In the genomic region with DNA sequence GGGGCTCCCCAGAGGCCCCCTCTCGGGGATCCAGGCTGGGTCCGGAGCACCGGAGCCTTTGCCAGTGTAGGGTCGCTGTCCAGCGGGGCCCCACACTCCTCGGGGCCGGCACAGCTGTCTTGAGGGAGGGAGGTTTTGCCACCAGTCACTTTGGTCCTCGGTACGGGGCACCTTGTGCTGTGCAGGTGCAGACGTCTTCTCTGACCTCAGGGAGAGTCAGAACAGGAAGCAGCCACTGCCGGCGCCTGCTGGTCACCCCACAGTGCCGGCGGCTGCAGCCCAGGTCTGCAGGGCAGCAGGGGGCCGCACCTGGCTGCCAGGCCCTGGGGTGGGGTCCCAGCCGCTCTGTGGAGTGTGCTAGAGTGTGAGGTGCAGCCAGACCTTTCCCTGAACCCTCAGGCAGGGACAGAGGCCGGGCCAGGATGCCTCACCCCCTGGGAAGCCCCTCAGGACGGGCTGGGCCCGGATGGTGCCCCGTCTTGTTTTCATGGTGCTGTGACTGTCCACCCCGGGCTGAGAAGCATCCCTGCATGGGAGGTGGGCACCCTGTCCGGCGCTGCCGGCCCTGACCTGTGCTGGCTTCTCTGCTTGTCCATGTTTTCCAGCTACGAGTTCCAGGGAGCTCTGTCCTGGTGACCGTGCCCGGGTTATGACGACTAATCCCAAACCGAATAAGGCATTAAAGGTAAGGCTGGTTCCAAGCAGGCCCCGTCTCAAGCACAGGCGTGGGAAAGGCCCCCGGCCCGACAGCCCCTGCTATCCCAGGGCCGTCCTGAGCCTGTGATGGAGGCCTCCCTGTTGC, we compare ENCODE assay signal across 11 cellular contexts. TPM values are rescaled to one million over a fixed set of nuclear protein-coding genes. Genes with fewer than 3 reads are reported as not detected.
DNase-seq lines count a peak whose midpoint lies in the region; ATAC-seq, FAIRE-seq and TF ChIP-seq lines count a peak whose summit lies in the region.
"Had no signal": no experiment of that assay in that cellular context is flagged by ENCODE, and none has a peak within 500 bp of the region (broad histone marks: within the 10 kb centered on the region; RNA-seq: fewer than 3 reads in every experiment).

No MANE protein-coding gene starts in this region.

- no peak for DNase-seq in HTR-8/SVneo (ENCODE audit: insufficient read length, low spot score)
- no peak for DNase-seq in colonic mucosa
- DNase-seq in testis, result no peak
- DNase-seq in NCI-H1694 (lab: John Stamatoyannopoulos, UW), result no peak
- no peak for DNase-seq in effector CD8-positive, alpha-beta T cell (lab: John Stamatoyannopoulos, UW)
- no peak for DNase-seq in NCI-H524 (lab: John Stamatoyannopoulos, UW)
- DNase-seq: DMS 273 treated with DMSO at 0.1 percent for 48 hours; stimulated activated CD4-positive, alpha-beta T cell treated with anti-CD3 and anti-CD28 coated beads, Interleukin-4, amount 100 ng/mL, for 4 hours had no signal

- peak overlapping the region in 1 of 2 donors; percentile 43 for H3K9ac ChIP-seq in colonic mucosa (ENCODE audit: low read depth in 2 of 2, low read length in 2 of 2)

- H3K36me3 ChIP-seq in colonic mucosa, result peaks cover 18% of the 10 kb centered on the region
- H3K36me3 ChIP-seq in mesodermal cell (ENCODE audit: control insufficient read depth, insufficient read depth, low read length), result peaks cover 43% of the 10 kb centered on the region
- H3K36me3 ChIP-seq in testis (ENCODE audit: low read depth, missing control alignments), result no peaks in the 10 kb centered on the region

- H3K9me3 ChIP-seq in colonic mucosa (no peaks in the 10 kb centered on the region), mesodermal cell (ENCODE audit: control insufficient read depth, low read length) (no peaks in the 10 kb centered on the region), testis (no peaks in the 10 kb centered on the region)

- H3K4me3 ChIP-seq in colonic mucosa (no peak overlapping the region), mesodermal cell (ENCODE audit: extremely low read depth, insufficient read depth, low read length, poor library complexity, severe bottlenecking) (no peak overlapping the region), testis (no peak overlapping the region)

- TF ChIP-seq CTCF in colonic mucosa (IDR thresholded peaks at IDR 0.05) (no peak), testis (IDR thresholded peaks at IDR 0.05) (no peak)

- FAIRE-seq in HTR-8/SVneo (lab: Jason Lieb, UNC), result peak; percentile 31

- no peak for ATAC-seq in HG02623 (IDR thresholded peaks at IDR 0.05; ENCODE audit: unreplicated experiment)
- ATAC-seq: T-cell had no signal

- 94 to 96% methylated on average over 26 to 32 of the region's 34 CpGs for WGBS in mesodermal cell (ENCODE audit: insufficient coverage in 2 of 2), 2 experiments
- WGBS in testis, 2 donors, result 78 to 90% methylated on average over 11 to 27 of the region's 34 CpGs

- H3K27ac ChIP-seq in colonic mucosa (peak overlapping the region; percentile 30), mesodermal cell (ENCODE audit: low read depth, low read length, severe bottlenecking) (peak overlapping the region; percentile 100), testis (peak overlapping the region; percentile 92 to 94)

- TF ChIP-seq POLR2A in testis (IDR thresholded peaks at IDR 0.05), result no peak

- H3K27me3 ChIP-seq in colonic mucosa, result no peaks in the 10 kb centered on the region
- H3K27me3 ChIP-seq in testis, result no peaks in the 10 kb centered on the region

- intact Hi-C loops in colonic mucosa (cut with DNase I), result no loop called here
- intact Hi-C loops in testis (cut with DNase I; ENCODE audit: low total_unique reads), result no loop called here

- peaks cover 15% of the 10 kb centered on the region for H3K4me1 ChIP-seq in colonic mucosa
- H3K4me1 ChIP-seq in mesodermal cell (ENCODE audit: control insufficient read depth, insufficient read depth, low read length, poor library complexity, severe bottlenecking), result peaks cover 49% of the 10 kb centered on the region
- H3K4me1 ChIP-seq in testis, result peaks cover 26% of the 10 kb centered on the region

RNA-seq across cellular contexts. Expression of a gene that starts 8.2 kb away (rescaled TPM):
- total RNA-seq in colonic mucosa (10 to 100 TPM; 30.7 to 42.4 TPM), testis (10 to 100 TPM; 17.9 to 25.8 TPM)
- polyA plus RNA-seq in mesodermal cell (2013, experiment 1 of 2), result 17.9 TPM
- polyA plus RNA-seq in mesodermal cell (2013, experiment 2 of 2), result 15.4 TPM
- 15.0 TPM for polyA plus RNA-seq in testis (ENCODE audit: insufficient read depth, low read depth, low replicate concordance)

RNA-seq across cellular contexts. Expression of a gene that starts 17.3 kb away (rescaled TPM):
- total RNA-seq in colonic mucosa (10 to 100 TPM; 35.8 to 54.3 TPM), testis (10 to 100 TPM; 18.7 to 20.9 TPM)
- 1.8 TPM for polyA plus RNA-seq in mesodermal cell (2013, experiment 1 of 2)
- polyA plus RNA-seq in mesodermal cell (2013, experiment 2 of 2), result 0.86 TPM
- 7.1 TPM for polyA plus RNA-seq in testis (ENCODE audit: insufficient read depth, low read depth, low replicate concordance)

RNA-seq across cellular contexts. Expression of a gene that starts 31.1 kb away (rescaled TPM):
- total RNA-seq in colonic mucosa (10 to 100 TPM; 28.7 to 45.8 TPM), testis (10 to 100 TPM; 39.1 to 44.5 TPM)
- 28.0 TPM for polyA plus RNA-seq in mesodermal cell (2013, experiment 1 of 2)
- polyA plus RNA-seq in mesodermal cell (2013, experiment 2 of 2), result 22.4 TPM
- 23.7 TPM for polyA plus RNA-seq in testis (ENCODE audit: insufficient read depth, low read depth, low replicate concordance)

RNA-seq across cellular contexts. Expression of a gene that starts 34.6 kb away (rescaled TPM):
- total RNA-seq in colonic mucosa (100 to 1,000 TPM in 1 of 2 donors, 10 to 100 TPM in 1; 61.0 to 141 TPM), testis (100 to 1,000 TPM; 142 to 185 TPM)
- polyA plus RNA-seq in mesodermal cell (2013, experiment 1 of 2), result 71.6 TPM
- 53.3 TPM for polyA plus RNA-seq in mesodermal cell (2013, experiment 2 of 2)
- polyA plus RNA-seq in testis (ENCODE audit: insufficient read depth, low read depth, low replicate concordance), result 142 TPM

Comparison
In these comparisons a context has a peak if more than half of its experiments do, and no peak if none do; other contexts are left out.
1. H3K27ac ChIP-seq: peak in every context shown above with its lines; median percentile 100 in mesodermal cell; 93 in testis; 30 in colonic mucosa.